8 cellular contexts compared by ENCODE assay signal in the genomic region with DNA sequence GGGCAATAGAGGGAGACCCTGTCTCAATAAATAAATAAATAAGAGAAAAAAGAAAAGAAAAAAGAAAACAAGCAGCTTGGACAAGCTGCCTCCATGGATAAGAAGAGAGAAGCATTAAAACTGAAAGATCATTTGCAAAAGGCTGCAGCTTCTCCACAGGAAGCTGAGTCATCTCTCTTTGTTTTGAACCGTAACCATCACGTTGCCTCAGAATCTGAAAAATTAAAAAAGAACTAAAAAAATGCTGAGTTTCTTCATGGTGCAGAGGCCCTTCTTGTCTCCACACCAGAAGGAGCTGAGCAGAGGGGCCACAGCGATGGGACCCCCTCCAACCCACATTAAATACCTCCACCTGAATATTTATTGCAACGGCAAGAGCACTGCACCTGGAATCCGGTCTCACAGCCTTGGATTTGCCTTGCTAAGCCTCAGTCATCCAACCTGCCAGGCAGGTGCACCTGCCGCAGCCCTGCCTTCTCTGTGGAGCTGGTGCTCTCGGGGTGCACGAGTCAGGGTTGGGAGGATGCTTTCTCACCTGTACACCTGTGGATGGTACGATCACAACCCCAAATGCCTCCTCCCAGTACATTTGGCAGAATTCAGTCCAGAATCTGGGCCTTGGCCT. TPM values are rescaled to one million over a fixed set of nuclear protein-coding genes. Genes with fewer than 3 reads are reported as not detected.
DNase-seq lines count a peak whose midpoint lies in the region; ATAC-seq and TF ChIP-seq lines count a peak whose summit lies in the region.

No MANE protein-coding gene starts in this region.

- H4K20me1 ChIP-seq in BLaER1 treated with 17β-estradiol and CSF1 and Interleukin-3, amounts not matched to agents 10 nM and 100 nM: no peaks in the 10 kb centered on the region

- H3K4me1 Mint-ChIP-seq in T-helper 17 cell: peaks cover 56% of the 10 kb centered on the region

- no peaks in the 10 kb centered on the region for H3K36me3 ChIP-seq in BLaER1 treated with 17β-estradiol and CSF1 and Interleukin-3, amounts not matched to agents 10 nM and 100 nM
- H3K36me3 ChIP-seq in adrenal gland (replicated peaks in 1 of 2): no peaks in the 10 kb centered on the region

- no peaks in the 10 kb centered on the region for H3K9me3 ChIP-seq in BLaER1 treated with 17β-estradiol and CSF1 and Interleukin-3, amounts not matched to agents 10 nM and 100 nM (replicated peaks in 1 of 11)
- H3K9me3 ChIP-seq in T-helper 17 cell (ENCODE audit: control insufficient read depth, low read length, poor library complexity, severe bottlenecking) (no peaks in the 10 kb centered on the region), adrenal gland (replicated peaks in 1 of 3) (no peaks in the 10 kb centered on the region)

- H3K27me3 Mint-ChIP-seq in T-helper 17 cell: peaks cover 14% of the 10 kb centered on the region

- peaks cover 91 to 100% (median 99%) of the 10 kb centered on the region in 10 experiments for H3K4me1 ChIP-seq in BLaER1 treated with 17β-estradiol and CSF1 and Interleukin-3, amounts not matched to agents 10 nM and 100 nM
- H3K4me1 ChIP-seq in adrenal gland (replicated peaks in 1 of 2): peaks cover 0 to 34% of the 10 kb centered on the region in 2 donors

- peak overlapping the region; percentile 66 to 93 (median 84) for H3K27ac ChIP-seq in BLaER1 treated with 17β-estradiol and CSF1 and Interleukin-3, amounts not matched to agents 10 nM and 100 nM
- peak overlapping the region in 2 of 5 donors; percentile 58 to 71 for H3K27ac ChIP-seq in adrenal gland

- peak overlapping the region in 8 of 10 experiments; percentile 16 to 60 (median 40); a peak in 15 of 20 replicates for H3K4me3 ChIP-seq in BLaER1 treated with 17β-estradiol and CSF1 and Interleukin-3, amounts not matched to agents 10 nM and 100 nM
- H3K4me3 ChIP-seq in foreskin fibroblast (ENCODE audit: low read depth in 1 of 2, low read length in 2 of 2): no peak overlapping the region
- no peak overlapping the region for H3K4me3 ChIP-seq in adrenal gland

- peak overlapping the region; percentile 81 to 96 (median 92) for H3K4me2 ChIP-seq in BLaER1 treated with 17β-estradiol and CSF1 and Interleukin-3, amounts not matched to agents 10 nM and 100 nM

- TF ChIP-seq CTCF in foreskin fibroblast (IDR thresholded peaks at IDR 0.05; ENCODE audit: low read depth, low read length) (no peak), adrenal gland (IDR thresholded peaks at IDR 0.05) (no peak)

- peak overlapping the region; percentile 66 for H3K4me3 Mint-ChIP-seq in T-helper 17 cell

- peak overlapping the region; percentile 50 to 77 (median 67); a peak in 21 of 22 replicates for H3K9ac ChIP-seq in BLaER1 treated with 17β-estradiol and CSF1 and Interleukin-3, amounts not matched to agents 10 nM and 100 nM

- H3K27ac Mint-ChIP-seq in T-helper 17 cell: peak overlapping the region; percentile 56

- TF ChIP-seq POLR2A in adrenal gland (IDR thresholded peaks at IDR 0.05): no peak

- in situ Hi-C loops in G401 (cut with HindIII; ENCODE audit: low sequenced_read_pairs): no loop called here

- WGBS in adrenal gland, 4 donors: 39 to 66% (median 57%) methylated on average over 5 to 9 of the region's 9 CpGs

- peaks cover 0 to 8% (median 2%) of the 10 kb centered on the region in 11 experiments; a peak in 2 of 22 replicates for H3K27me3 ChIP-seq in BLaER1 treated with 17β-estradiol and CSF1 and Interleukin-3, amounts not matched to agents 10 nM and 100 nM
- no peaks in the 10 kb centered on the region for H3K27me3 ChIP-seq in adrenal gland

- peak; percentile 79 for DNase-seq in HT-29 (ENCODE audit: low spot score)
- DNase-seq in T-helper 17 cell: no peak
- peak; percentile 49 to 78 for DNase-seq in foreskin fibroblast
- DNase-seq in adrenal gland: no peak
- DNase-seq in G401 (ENCODE audit: low spot score): no peak
- no peak for DNase-seq in activated CD8-positive, alpha-beta memory T cell treated with anti-CD3 and anti-CD28 coated beads for 24 hours

- no peaks in the 10 kb centered on the region for H3K36me3 Mint-ChIP-seq in T-helper 17 cell (ENCODE audit: low read depth)

- intact Hi-C loops in adrenal gland (cut with DNase I): no loop called here

- ATAC-seq in GM18519 (IDR thresholded peaks at IDR 0.05; ENCODE audit: low FRiP score, unreplicated experiment) (peak; percentile 41), T-helper 17 cell (peak; percentile 76)

RNA-seq across cellular contexts. Expression of gene TOX2, which starts 28.1 kb away (rescaled TPM):
- 0.18 and 1.9 TPM in 2 replicates for total RNA-seq in HT-29 (2014; rRNA removed; shearing (Covaris generic))
- total RNA-seq in T-helper 17 cell (1 to 10 TPM; 1.7 to 2.2 TPM), adrenal gland (1 to 10 TPM in 7 of 8 donors, under 1 TPM in 1; 0.42 to 7.6 (median 2.7) TPM)
- 1 to 10 TPM; 2.6 to 6.7 (median 3.3) TPM for polyA plus RNA-seq in adrenal gland
- total RNA-seq in G401 (2014; rRNA removed; shearing (Covaris generic)): 0.18 TPM in 1 of 2 replicates, not detected in the other

Comparison
In these comparisons a context has a peak if more than half of its experiments do, and no peak if none do; other contexts are left out.
1. H3K4me3 ChIP-seq: peak in BLaER1 treated with 17β-estradiol and CSF1 and Interleukin-3, amounts not matched to agents 10 nM and 100 nM (8 of 10); none in foreskin fibroblast (0 of 2) and adrenal gland (0 of 4).
2. DNase-seq: peak in HT-29 (single experiment) and foreskin fibroblast (2 of 2); none in T-helper 17 cell (0 of 3), adrenal gland (0 of 7), G401 (single experiment) and activated CD8-positive, alpha-beta memory T cell treated with anti-CD3 and anti-CD28 coated beads for 24 hours (single experiment).